Comparison of ENCODE assay signal across 8 cellular contexts in the genomic region with DNA sequence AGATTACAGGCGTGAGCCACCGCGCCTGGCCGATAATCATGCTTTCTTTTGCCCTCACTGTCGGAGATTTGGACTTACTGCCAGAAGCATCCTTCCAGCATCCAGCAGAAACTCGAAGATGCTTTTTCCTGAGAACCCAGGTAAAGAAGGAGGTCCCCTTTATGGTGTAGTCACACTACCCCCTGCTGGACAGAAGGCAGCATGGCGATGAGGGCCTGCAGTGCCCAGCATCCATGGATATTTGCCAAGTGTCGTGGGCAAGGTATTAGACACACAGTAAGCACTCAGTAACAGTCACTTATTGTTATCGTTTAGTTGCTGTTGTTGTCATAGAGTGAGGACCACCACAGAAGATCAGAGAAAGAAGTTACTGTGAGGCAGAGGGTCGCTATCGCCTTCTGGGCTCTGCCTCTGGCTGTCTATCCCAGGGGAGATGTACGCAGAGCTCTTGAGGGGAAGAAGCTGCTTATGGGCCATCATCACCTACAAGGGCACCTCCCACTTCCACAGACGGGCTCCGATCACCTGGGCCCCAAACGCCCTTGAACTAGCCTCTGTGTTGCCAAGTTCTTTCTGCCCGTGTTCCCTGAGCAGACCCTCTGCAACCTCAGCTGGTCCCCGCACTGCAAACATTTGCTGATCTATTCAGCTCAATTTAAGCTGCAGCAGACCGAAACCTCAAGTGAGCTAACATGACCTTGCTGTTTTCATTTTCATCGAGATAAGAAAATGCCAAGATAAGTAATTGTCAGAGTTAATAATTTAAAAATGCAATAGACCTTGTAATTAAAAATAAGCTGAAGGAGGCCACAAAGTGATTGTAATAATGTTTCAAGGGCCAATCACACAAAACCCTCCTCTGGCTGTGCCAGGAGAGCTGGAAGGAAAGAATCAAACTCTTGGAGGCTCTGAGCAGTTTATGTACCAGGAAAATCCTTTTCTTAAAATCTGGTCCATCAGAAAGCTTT. TPM values are rescaled to one million over a fixed set of nuclear protein-coding genes. Genes with fewer than 3 reads are reported as not detected.
DNase-seq lines count a peak whose midpoint lies in the region; ATAC-seq and TF ChIP-seq lines count a peak whose summit lies in the region.

No MANE protein-coding gene starts in this region.

- no peaks in the 10 kb centered on the region for H3K36me3 Mint-ChIP-seq in activated CD4-positive, alpha-beta T cell treated with anti-CD3 and anti-CD28 coated beads for 36 hours (ENCODE audit: low read depth)
- no peaks in the 10 kb centered on the region for H3K36me3 Mint-ChIP-seq in nephron (ENCODE audit: low read depth)

- no peak overlapping the region for H3K4me3 Mint-ChIP-seq in activated CD4-positive, alpha-beta T cell treated with anti-CD3 and anti-CD28 coated beads for 36 hours
- no peak overlapping the region for H3K4me3 Mint-ChIP-seq in nephron

- H3K4me1 Mint-ChIP-seq in activated CD4-positive, alpha-beta T cell treated with anti-CD3 and anti-CD28 coated beads for 36 hours = peaks cover 3% of the 10 kb centered on the region
- H3K4me1 Mint-ChIP-seq in nephron = peaks cover 13% of the 10 kb centered on the region

- H3K9me3 Mint-ChIP-seq in activated CD4-positive, alpha-beta T cell treated with anti-CD3 and anti-CD28 coated beads for 36 hours (ENCODE audit: low read depth) = no peaks in the 10 kb centered on the region
- no peaks in the 10 kb centered on the region for H3K9me3 Mint-ChIP-seq in nephron

- DNase-seq in ACHN (peak; percentile 62), NCI-H1417 treated with DMSO at 0.1 percent for 48 hours (lab: John Stamatoyannopoulos, UW) (peak; percentile 22), fibroblast of gingiva (ENCODE audit: low read depth) (peak; percentile 15), T-helper 9 cell (no peak)
- peak; percentile 78 for DNase-seq in activated CD4-positive, alpha-beta T cell treated with anti-CD3 and anti-CD28 coated beads for 36 hours

- no peaks in the 10 kb centered on the region for H3K27me3 Mint-ChIP-seq in activated CD4-positive, alpha-beta T cell treated with anti-CD3 and anti-CD28 coated beads for 36 hours
- peaks cover 28% of the 10 kb centered on the region for H3K27me3 Mint-ChIP-seq in nephron (ENCODE audit: low read depth)

- POLR2A ChIA-PET in activated CD4-positive, alpha-beta T cell treated with anti-CD3 and anti-CD28 coated beads for 36 hours (lab: Charles Lee) = no interaction called here

- intact Hi-C loops in activated CD4-positive, alpha-beta T cell treated with anti-CD3 and anti-CD28 coated beads for 36 hours (cut with DNase I, micrococcal nuclease) = loop anchor here (1.0 to 10.0 kb wide), 10 partner anchors 75 to 833 kb away; a partner anchor contains a TSS

- CTCF ChIA-PET in activated CD4-positive, alpha-beta T cell treated with anti-CD3 and anti-CD28 coated beads for 36 hours (lab: Charles Lee) = interaction anchor here (0.6 to 2.1 kb wide), 16 partner anchors 10 to 652 kb away, joined by 3 to 7 read pairs (median 3); no protein-coding TSS in a partner anchor

- in situ Hi-C loops in ACHN (cut with HindIII; ENCODE audit: low pct_ligation_motif_present, low pct_unique_long_range_greater_than_20kb, low sequenced_read_pairs) = no loop called here

- peak; percentile 81 for ATAC-seq in activated CD4-positive, alpha-beta T cell treated with anti-CD3 and anti-CD28 coated beads for 36 hours
- no peak for ATAC-seq in GM18511 (IDR thresholded peaks at IDR 0.05; ENCODE audit: unreplicated experiment)

- H3K27ac Mint-ChIP-seq in activated CD4-positive, alpha-beta T cell treated with anti-CD3 and anti-CD28 coated beads for 36 hours = no peak overlapping the region
- peak overlapping the region; percentile 1 to 72 (median 35) for H3K27ac Mint-ChIP-seq in nephron

- TF ChIP-seq CTCF in GM12874 (IDR thresholded peaks at IDR 0.05; ENCODE audit: insufficient read depth, low read depth, low read length) (peak; percentile 81), nephron (IDR thresholded peaks at IDR 0.05; ENCODE audit: unreplicated experiment in 3 of 3) (peak; percentile 60 to 80 (median 78))

RNA-seq across cellular contexts. Expression of a gene that starts 23.9 kb away (rescaled TPM):
- total RNA-seq in activated CD4-positive, alpha-beta T cell treated with anti-CD3 and anti-CD28 coated beads for 36 hours = 10 to 100 TPM; 28.7 to 38.7 TPM
